In the genomic region with DNA sequence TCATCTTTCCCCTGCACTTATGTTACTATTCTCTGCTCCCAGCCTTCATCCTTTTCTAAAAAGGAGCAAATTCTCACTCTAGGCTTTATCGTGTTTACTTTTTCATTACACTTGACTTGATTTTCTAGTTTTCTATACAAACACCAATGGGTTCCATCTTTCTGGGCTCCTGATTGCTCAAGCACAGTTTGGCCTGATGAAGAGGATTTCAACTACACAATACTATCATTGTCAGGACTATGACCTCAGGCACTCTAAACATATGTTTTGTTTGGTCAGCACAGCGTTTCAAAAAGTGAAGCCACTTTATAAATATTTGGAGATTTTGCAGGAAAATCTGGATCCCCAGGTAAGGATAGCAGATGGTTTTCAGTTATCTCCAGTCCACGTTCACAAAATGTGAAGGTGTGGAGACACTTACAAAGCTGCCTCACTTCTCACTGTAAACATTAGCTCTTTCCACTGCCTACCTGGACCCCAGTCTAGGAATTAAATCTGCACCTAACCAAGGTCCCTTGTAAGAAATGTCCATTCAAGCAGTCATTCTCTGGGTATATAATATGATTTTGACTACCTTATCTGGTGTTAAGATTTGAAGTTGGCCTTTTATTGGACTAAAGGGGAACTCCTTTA, we compare ENCODE assay signal across 12 cellular contexts.
DNase-seq lines count a peak whose midpoint lies in the region; ATAC-seq and TF ChIP-seq lines count a peak whose summit lies in the region.
"Had no signal": no experiment of that assay in that cellular context is flagged by ENCODE, and none has a peak within 500 bp of the region (broad histone marks: within the 10 kb centered on the region; RNA-seq: fewer than 3 reads in every experiment).

No MANE protein-coding gene starts in this region.

- H2BK15ac ChIP-seq in mesenchymal stem cell (ENCODE audit: low read depth, poor library complexity, severe bottlenecking) = no peak overlapping the region

- H2BK12ac ChIP-seq in mesenchymal stem cell (ENCODE audit: low read length in 2 of 2) = peak overlapping the region in 1 of 2 experiments; percentile 54

- no peak overlapping the region for H3K4ac ChIP-seq in mesenchymal stem cell (ENCODE audit: low read depth in 1 of 2, low read length in 2 of 2)

- ATAC-seq in left ventricle myocardium superior = no peak
- ATAC-seq in HG02852 (IDR thresholded peaks at IDR 0.05; ENCODE audit: unreplicated experiment) = no peak

- 72% methylated on average over 3 of the region's 3 CpGs for WGBS in mesenchymal stem cell

- H2AK5ac ChIP-seq in mesenchymal stem cell (ENCODE audit: low read length, severe bottlenecking) = no peak overlapping the region

- no peak overlapping the region for H3K4me3 Mint-ChIP-seq in activated T-helper 1 cell treated with anti-CD3 and anti-CD28 coated beads, Interleukin-12 subunit alpha, Interleukin-12 subunit beta, Interleukin-2, Interleukin-4 antibody, amounts not matched to agents 30 ng/mL and 10 ng/mL and 1 ng/mL, durations not matched to agents 14 hours and 24 hours and 36 hours
- H3K4me3 Mint-ChIP-seq: HFFc6 had no signal

- peaks cover 30% of the 10 kb centered on the region for H3K79me1 ChIP-seq in mesenchymal stem cell (replicated peaks; ENCODE audit: low read length, poor library complexity, severe bottlenecking)

- H3K27ac ChIP-seq in left ventricle myocardium inferior (replicated peaks) = peak overlapping the region; percentile 79
- no peak overlapping the region for H3K27ac ChIP-seq in mesenchymal stem cell (ENCODE audit: low read length, poor library complexity, severe bottlenecking)
- H3K27ac ChIP-seq: pancreas had no signal

- H3K9me3 ChIP-seq in left ventricle myocardium inferior (replicated peaks) (no peaks in the 10 kb centered on the region), mesenchymal stem cell (ENCODE audit: control insufficient read depth, low read length) (no peaks in the 10 kb centered on the region)
- H3K9me3 ChIP-seq: BLaER1 treated with 17β-estradiol and CSF1 and Interleukin-3, amounts not matched to agents 10 nM and 100 nM; left lung; pancreas had no signal

- no peak overlapping the region for H4K8ac ChIP-seq in mesenchymal stem cell (ENCODE audit: low read length)

- H3K4me1 Mint-ChIP-seq in activated T-helper 1 cell treated with anti-CD3 and anti-CD28 coated beads, Interleukin-12 subunit alpha, Interleukin-12 subunit beta, Interleukin-2, Interleukin-4 antibody, amounts not matched to agents 30 ng/mL and 10 ng/mL and 1 ng/mL, durations not matched to agents 14 hours and 24 hours and 36 hours (ENCODE audit: low read depth) = peaks cover 69% of the 10 kb centered on the region

- peaks cover 67% of the 10 kb centered on the region for H3K36me3 ChIP-seq in left ventricle myocardium inferior
- H3K36me3 ChIP-seq in mesenchymal stem cell (ENCODE audit: control insufficient read depth in 1 of 2, insufficient read depth in 2 of 2, low read depth in 1 of 2, low read length in 2 of 2) = peaks cover 19 to 99% of the 10 kb centered on the region in 2 experiments

- no peak overlapping the region for H3K18ac ChIP-seq in mesenchymal stem cell (ENCODE audit: low read depth in 1 of 2, low read length in 2 of 2)

- H2BK5ac ChIP-seq in mesenchymal stem cell (ENCODE audit: low read depth, low read length, poor library complexity, severe bottlenecking) = no peak overlapping the region

- H3K27me3 ChIP-seq in left ventricle myocardium inferior (ENCODE audit: low read depth) (no peaks in the 10 kb centered on the region), mesenchymal stem cell (ENCODE audit: control insufficient read depth in 1 of 2, insufficient read depth in 1 of 2, low read length in 2 of 2) (no peaks in the 10 kb centered on the region)
- H3K27me3 ChIP-seq: BLaER1 treated with 17β-estradiol and CSF1 and Interleukin-3, amounts not matched to agents 10 nM and 100 nM; left lung; pancreas had no signal

- H3K4me1 ChIP-seq in left ventricle myocardium inferior (peaks cover 97% of the 10 kb centered on the region), mesenchymal stem cell (ENCODE audit: control insufficient read depth, insufficient read depth, low read depth, low read length) (peaks cover 18% of the 10 kb centered on the region)

- no peak for TF ChIP-seq CTCF in left ventricle myocardium inferior (IDR thresholded peaks at IDR 0.05; ENCODE audit: borderline replicate concordance)

- H3K9me3 Mint-ChIP-seq in activated T-helper 1 cell treated with anti-CD3 and anti-CD28 coated beads, Interleukin-12 subunit alpha, Interleukin-12 subunit beta, Interleukin-2, Interleukin-4 antibody, amounts not matched to agents 30 ng/mL and 10 ng/mL and 1 ng/mL, durations not matched to agents 14 hours and 24 hours and 36 hours = no peaks in the 10 kb centered on the region
- H3K9me3 Mint-ChIP-seq: HFFc6 had no signal

- DNase-seq in left ventricle myocardium inferior (no peak), left ventricle myocardium superior (no peak), mesenchymal stem cell (no peak), kidney tubule cell (ENCODE audit: low spot score) (no peak), NCI-H2171 (lab: John Stamatoyannopoulos, UW) (no peak), 8988T (no peak)
- no peak for DNase-seq in activated T-helper 1 cell treated with anti-CD3 and anti-CD28 coated beads, Interleukin-12 subunit alpha, Interleukin-12 subunit beta, Interleukin-2, Interleukin-4 antibody, amounts not matched to agents 30 ng/mL and 10 ng/mL and 1 ng/mL, durations not matched to agents 14 hours and 24 hours and 36 hours (ENCODE audit: low spot score)
- DNase-seq: left lung had no signal

- peak overlapping the region; percentile 10 for H3K9ac ChIP-seq in mesenchymal stem cell (ENCODE audit: low read length)
- H3K9ac ChIP-seq: BLaER1 treated with 17β-estradiol and CSF1 and Interleukin-3, amounts not matched to agents 10 nM and 100 nM had no signal

- H3K27ac Mint-ChIP-seq in activated T-helper 1 cell treated with anti-CD3 and anti-CD28 coated beads, Interleukin-12 subunit alpha, Interleukin-12 subunit beta, Interleukin-2, Interleukin-4 antibody, amounts not matched to agents 30 ng/mL and 10 ng/mL and 1 ng/mL, durations not matched to agents 14 hours and 24 hours and 36 hours = peak overlapping the region; percentile 20
- H3K27ac Mint-ChIP-seq: HFFc6 had no signal

- H2AFZ ChIP-seq in mesenchymal stem cell (ENCODE audit: low read depth, low read length) = no peak overlapping the region

- H3K23ac ChIP-seq in mesenchymal stem cell (ENCODE audit: low read length in 2 of 2) = no peak overlapping the region

- H3K27me3 Mint-ChIP-seq in activated T-helper 1 cell treated with anti-CD3 and anti-CD28 coated beads, Interleukin-12 subunit alpha, Interleukin-12 subunit beta, Interleukin-2, Interleukin-4 antibody, amounts not matched to agents 30 ng/mL and 10 ng/mL and 1 ng/mL, durations not matched to agents 14 hours and 24 hours and 36 hours (ENCODE audit: insufficient read depth) = no peaks in the 10 kb centered on the region

- H3K4me3 ChIP-seq in left ventricle myocardium inferior = no peak overlapping the region
- no peak overlapping the region for H3K4me3 ChIP-seq in mesenchymal stem cell (ENCODE audit: insufficient read depth in 1 of 2, low read depth in 1 of 2, low read length in 2 of 2)
- H3K4me3 ChIP-seq: BLaER1 treated with 17β-estradiol and CSF1 and Interleukin-3, amounts not matched to agents 10 nM and 100 nM; left lung; pancreas had no signal

- H3K4me2 ChIP-seq in mesenchymal stem cell (ENCODE audit: low read length, poor library complexity, severe bottlenecking) = no peak overlapping the region

- intact Hi-C loops in left ventricle myocardium inferior (cut with micrococcal nuclease) = loop anchor here (10.0 kb wide), 1 partner anchor 498 kb away; no protein-coding TSS in a partner anchor
- intact Hi-C loops in left ventricle myocardium superior (cut with micrococcal nuclease) = loop anchor here (10.0 kb wide), 2 partner anchors 378 to 578 kb away; no protein-coding TSS in a partner anchor
- intact Hi-C loops in activated T-helper 1 cell treated with anti-CD3 and anti-CD28 coated beads, Interleukin-12 subunit alpha, Interleukin-12 subunit beta, Interleukin-2, Interleukin-4 antibody, amounts not matched to agents 30 ng/mL and 10 ng/mL and 1 ng/mL, durations not matched to agents 14 hours and 24 hours and 36 hours (cut with micrococcal nuclease) = loop anchor here (1.0 to 10.0 kb wide), 8 partner anchors 48 to 650 kb away; no protein-coding TSS in a partner anchor

- H4K91ac ChIP-seq in mesenchymal stem cell (ENCODE audit: low read length) = no peak overlapping the region

- H3K36me3 Mint-ChIP-seq in activated T-helper 1 cell treated with anti-CD3 and anti-CD28 coated beads, Interleukin-12 subunit alpha, Interleukin-12 subunit beta, Interleukin-2, Interleukin-4 antibody, amounts not matched to agents 30 ng/mL and 10 ng/mL and 1 ng/mL, durations not matched to agents 14 hours and 24 hours and 36 hours (ENCODE audit: low read depth) = peaks cover 74% of the 10 kb centered on the region

- no peak overlapping the region for H3K14ac ChIP-seq in mesenchymal stem cell (ENCODE audit: low read length in 2 of 2)

- no peak overlapping the region for H2BK120ac ChIP-seq in mesenchymal stem cell (ENCODE audit: low read depth, low read length)
